ENCODE assay signal across 18 cellular contexts in genomic region chr22:37664249-37665101, GRCh38. TPM values are rescaled to one million over a fixed set of nuclear protein-coding genes. Genes with fewer than 3 reads are reported as not detected.
DNase-seq lines count a peak whose midpoint lies in the region; ATAC-seq, FAIRE-seq and TF ChIP-seq lines count a peak whose summit lies in the region.
"Had no signal": no experiment of that assay in that cellular context is flagged by ENCODE, and none has a peak within 500 bp of the region (broad histone marks: within the 10 kb centered on the region; RNA-seq: fewer than 3 reads in every experiment).

No MANE protein-coding gene starts in this region.

- H4K20me1 ChIP-seq in HepG2 (ENCODE audit: insufficient read depth, low read length) = peaks cover 59% of the 10 kb centered on the region

- TF ChIP-seq CTCF in HepG2 (CRISPR knock-in tag; IDR thresholded peaks at IDR 0.05) = no peak
- TF ChIP-seq CTCF in right lobe of liver (IDR thresholded peaks at IDR 0.05) = no peak
- no peak for TF ChIP-seq CTCF in brain microvascular endothelial cell (IDR thresholded peaks at IDR 0.05; ENCODE audit: low read depth, low read length, missing control alignments)

- H3K4me3 ChIP-seq in HepG2 (replicated peaks in 1 of 3; ENCODE audit: insufficient read depth in 1 of 3, low read depth in 2 of 3, low read length in 3 of 3) = no peak overlapping the region
- H3K4me3 ChIP-seq in right lobe of liver = no peak overlapping the region
- H3K4me3 ChIP-seq in brain microvascular endothelial cell (ENCODE audit: low read depth, low read length) = no peak overlapping the region

- 0 out of 3 replicates have a peak, but pooled peaks have one; percentile 5 for ATAC-seq in HepG2
- ATAC-seq in right lobe of liver = no peak
- no peak for ATAC-seq in HG03565 (IDR thresholded peaks at IDR 0.05; ENCODE audit: unreplicated experiment)
- ATAC-seq in GM21825 (IDR thresholded peaks at IDR 0.05; ENCODE audit: unreplicated experiment) = no peak
- ATAC-seq: foreskin keratinocyte; stimulated activated naive CD8-positive, alpha-beta T cell treated with anti-CD3 and anti-CD28 coated beads, Interleukin-15, Interleukin-2, amounts not matched to agents 100 U/mL and 50 U/mL, for 24 hours had no signal

- H3K4me2 ChIP-seq in HepG2 (ENCODE audit: low read depth, low read length) = no peak overlapping the region
- H3K4me2 ChIP-seq: KMS-11 had no signal

- H3K27ac ChIP-seq in HepG2 (ENCODE audit: extremely low read length, insufficient read depth, low read length) (peak overlapping the region; percentile 30), right lobe of liver (no peak overlapping the region), brain microvascular endothelial cell (no peak overlapping the region)
- H3K27ac ChIP-seq: foreskin keratinocyte, KMS-11 had no signal

- H3K9me3 ChIP-seq in HepG2 (ENCODE audit: low read length) (no peaks in the 10 kb centered on the region), right lobe of liver (no peaks in the 10 kb centered on the region)

- no TSS peak for BruUV-seq in HepG2 (replicated peaks; lab: Mats Ljungman, UMichigan)

- H2AFZ ChIP-seq in HepG2 (ENCODE audit: low read length) = no peak overlapping the region

- H3K27me3 ChIP-seq in HepG2 (ENCODE audit: control insufficient read depth in 1 of 2, insufficient read depth in 2 of 2, low read length in 2 of 2) = no peaks in the 10 kb centered on the region; a peak in 1 of 5 replicates
- no peaks in the 10 kb centered on the region for H3K27me3 ChIP-seq in right lobe of liver
- no peaks in the 10 kb centered on the region for H3K27me3 ChIP-seq in brain microvascular endothelial cell (replicated peaks)
- H3K27me3 ChIP-seq: foreskin keratinocyte had no signal

- WGBS in HepG2 (ENCODE audit: low lambda C conversion rate) = 80% methylated on average over 16 of the region's 16 CpGs
- WGBS in right lobe of liver (ENCODE audit: insufficient coverage, low coverage, low lambda C conversion rate, missing lambda C conversion rate) = 60% methylated on average over 14 of the region's 16 CpGs

- TF ChIP-seq POLR2A in HepG2 (IDR thresholded peaks at IDR 0.05; ENCODE audit: insufficient read depth in 1 of 2, low read depth in 2 of 2, low read length in 2 of 2) = no peak
- TF ChIP-seq POLR2A in right lobe of liver (IDR thresholded peaks at IDR 0.05) = no peak

- H3K36me3 ChIP-seq in HepG2 (replicated peaks in 1 of 2; ENCODE audit: control insufficient read depth in 1 of 2, insufficient read depth in 2 of 2, low read length in 2 of 2) = peaks cover 17 to 29% of the 10 kb centered on the region in 2 experiments
- peaks cover 0 to 18% (median 9%) of the 10 kb centered on the region in 4 donors for H3K36me3 ChIP-seq in right lobe of liver
- peaks cover 10% of the 10 kb centered on the region for H3K36me3 ChIP-seq in brain microvascular endothelial cell (replicated peaks)

- H3K4me1 ChIP-seq in HepG2 (ENCODE audit: insufficient read depth, low read length) (peaks cover 71% of the 10 kb centered on the region), right lobe of liver (peaks cover 0 to 32% (median 16%) of the 10 kb centered on the region in 4 donors)

- POLR2A ChIA-PET in HepG2 (lab: Yijun Ruan, JAX) = interaction anchor here (1.4 to 11.2 kb wide), 4 partner anchors 11 to 27 kb away, joined by 3 to 242 read pairs (median 62); partner anchors contain the start of genes LGALS1 and SH3BP1

- peaks cover 55% of the 10 kb centered on the region for H3K79me2 ChIP-seq in HepG2 (ENCODE audit: insufficient read depth, low read length)

- DNase-seq in HepG2 (ENCODE audit: low spot score) = peak; percentile 62
- no peak for DNase-seq in right lobe of liver
- peak in 41 of 42 donors; percentile 50 to 92 (median 81) for DNase-seq in head of caudate nucleus
- peak in 7 of 10 donors; percentile 60 to 93 (median 76) for DNase-seq in posterior cingulate gyrus
- DNase-seq in urothelium cell line (ENCODE audit: low spot score) = no peak
- DNase-seq in brain microvascular endothelial cell = no peak
- DNase-seq: activated CD4-positive, alpha-beta T cell treated with anti-CD3 and anti-CD28 coated beads, Interleukin-2, amount 50 U/mL, for 48 hours; activated T-cell treated with anti-CD3 and anti-CD28 coated beads, Interleukin-2, amount 50 U/mL, for 24 hours; COR-L47; foreskin keratinocyte; immature natural killer cell; NCI-H1092 treated with DMSO at 0.1 percent for 48 hours; NCI-H2171; stimulated activated naive CD8-positive, alpha-beta T cell treated with anti-CD3 and anti-CD28 coated beads, Interleukin-15, Interleukin-2, amounts not matched to agents 100 U/mL and 50 U/mL, for 24 hours had no signal

- intact Hi-C loops in HepG2 (cut with micrococcal nuclease; ENCODE audit: unreplicated experiment) = no loop called here
- intact Hi-C loops in right lobe of liver (cut with DNase I) = no loop called here
- intact Hi-C loops in head of caudate nucleus (cut with DNase I) = loop anchor here (10.0 kb wide), 1 partner anchor 140 kb away; the partner anchor contains the start of gene GCAT
- intact Hi-C loops in posterior cingulate gyrus (cut with DNase I) = loop anchor here (10.0 kb wide), 1 partner anchor 130 kb away; no protein-coding TSS in a partner anchor

- no peak for FAIRE-seq in HepG2 (lab: Jason Lieb, UNC)
- peak; percentile 69 for FAIRE-seq in urothelium cell line (lab: Jason Lieb, UNC)
- FAIRE-seq: RCC 7860 had no signal

- TF ChIP-seq EP300 in HepG2 (IDR thresholded peaks at IDR 0.05; ENCODE audit: low read depth in 2 of 2, low read length in 2 of 2) = no peak
- TF ChIP-seq EP300 in HepG2 (CRISPR knock-in tag; IDR thresholded peaks at IDR 0.05; ENCODE audit: borderline replicate concordance) = no peak

- no peak for TF ChIP-seq RAD21 in HepG2 (CRISPR knock-in tag; IDR thresholded peaks at IDR 0.05)

- CTCF ChIA-PET in HepG2 (lab: Yijun Ruan, JAX; ENCODE audit: low intra/inter-chr PET ratio, low total read pairs) = no interaction called here

- peak overlapping the region; percentile 23; the same call in 1 of the 2 replicates for H3K9ac ChIP-seq in HepG2 (ENCODE audit: insufficient read depth, low read depth, low read length)
- H3K9ac ChIP-seq: KMS-11 had no signal

- in situ Hi-C loops in HepG2 (cut with HindIII; ENCODE audit: extremely low pct_ligation_motif_present, low pct_unique_long_range_greater_than_20kb) (no loop called here), brain microvascular endothelial cell (cut with HindIII; ENCODE audit: low pct_ligation_motif_present, low sequenced_read_pairs) (no loop called here)

RNA-seq across cellular contexts. Expression of gene PDXP, which starts 6.0 kb away (rescaled TPM):
- total RNA-seq in HepG2 (2016; rRNA removed; fragmentation: Illumina TruSeq; extraction: Trizol) (46.1 and 58.2 TPM in 2 replicates), right lobe of liver (10 to 100 TPM; 15.7 to 63.4 (median 34.4) TPM)
- total RNA-seq in HepG2 (2016; cell fraction: cytosol; rRNA removed; fragmentation: Illumina TruSeq; extraction: Trizol; ENCODE audit: low read depth) = 62.9 and 64.6 TPM in 2 replicates
- total RNA-seq in HepG2 (2016; cell fraction: insoluble cytoplasmic fraction; rRNA removed; fragmentation: Illumina TruSeq; extraction: Trizol) = 45.3 and 56.4 TPM in 2 replicates
- total RNA-seq in HepG2 (2016; cell fraction: membrane; rRNA removed; fragmentation: Illumina TruSeq; extraction: Trizol) = 118 and 121 TPM in 2 replicates
- 25.4 and 29.3 TPM in 2 replicates for total RNA-seq in HepG2 (2016; cell fraction: nucleus; rRNA removed; fragmentation: Illumina TruSeq; extraction: Trizol)
- 70.6 and 85.3 TPM in 2 replicates for polyA plus RNA-seq in HepG2 (2011; rRNA removed)
- 84.8 and 95.4 TPM in 2 replicates for polyA plus RNA-seq in HepG2 (2011; cell fraction: cytosol; rRNA removed)
- polyA plus RNA-seq in HepG2 (2011; cell fraction: nucleus; rRNA removed) = 35.1 and 40.0 TPM in 2 replicates
- polyA plus RNA-seq in HepG2 (2012) = 56.1 and 70.1 TPM in 2 replicates
- polyA plus RNA-seq in HepG2 (2016; cell fraction: cytosol; fragmentation: Illumina TruSeq; extraction: Trizol; ENCODE audit: low read depth) = 91.9 and 92.3 TPM in 2 replicates
- 62.2 and 67.0 TPM in 2 replicates for polyA plus RNA-seq in HepG2 (2016; cell fraction: insoluble cytoplasmic fraction; fragmentation: Illumina TruSeq; extraction: Trizol; ENCODE audit: low read depth)
- 136 and 141 TPM in 2 replicates for polyA plus RNA-seq in HepG2 (2016; cell fraction: membrane; fragmentation: Illumina TruSeq; extraction: Trizol; ENCODE audit: low read depth)
- 55.6 and 56.4 TPM in 2 replicates for polyA plus RNA-seq in HepG2 (2016; cell fraction: nucleus; fragmentation: Illumina TruSeq; extraction: Trizol; ENCODE audit: insufficient read depth, low read depth)
- polyA minus RNA-seq in HepG2 (2011; rRNA and poly(A)+ RNA removed; ENCODE audit: low replicate concordance) = 51.1 and 129 TPM in 2 replicates
- 45.3 and 51.1 TPM in 2 replicates for polyA minus RNA-seq in HepG2 (2011; cell fraction: cytosol; rRNA and poly(A)+ RNA removed)
- 11.2 and 19.6 TPM in 2 replicates for polyA minus RNA-seq in HepG2 (2011; cell fraction: nucleus; rRNA and poly(A)+ RNA removed)

RNA-seq across cellular contexts. Expression of gene LGALS1, which starts 11.0 kb away (rescaled TPM):
- total RNA-seq in HepG2 (2016; rRNA removed; fragmentation: Illumina TruSeq; extraction: Trizol) (103 and 124 TPM in 2 replicates), right lobe of liver (100 to 1,000 TPM in 4 of 6 experiments, 10 to 100 TPM in 2; 34.7 to 267 (median 141) TPM)
- 57.9 and 62.2 TPM in 2 replicates for total RNA-seq in HepG2 (2016; cell fraction: cytosol; rRNA removed; fragmentation: Illumina TruSeq; extraction: Trizol; ENCODE audit: low read depth)
- total RNA-seq in HepG2 (2016; cell fraction: insoluble cytoplasmic fraction; rRNA removed; fragmentation: Illumina TruSeq; extraction: Trizol) = 112 and 139 TPM in 2 replicates
- total RNA-seq in HepG2 (2016; cell fraction: membrane; rRNA removed; fragmentation: Illumina TruSeq; extraction: Trizol) = 82.6 and 91.4 TPM in 2 replicates
- total RNA-seq in HepG2 (2016; cell fraction: nucleus; rRNA removed; fragmentation: Illumina TruSeq; extraction: Trizol) = 41.9 and 43.3 TPM in 2 replicates
- polyA plus RNA-seq in HepG2 (2011; rRNA removed) = 858 and 969 TPM in 2 replicates
- polyA plus RNA-seq in HepG2 (2011; cell fraction: cytosol; rRNA removed) = 832 and 1,201 TPM in 2 replicates
- 345 and 371 TPM in 2 replicates for polyA plus RNA-seq in HepG2 (2011; cell fraction: nucleus; rRNA removed)
- 159 and 278 TPM in 2 replicates for polyA plus RNA-seq in HepG2 (2012)
- 67.7 and 71.5 TPM in 2 replicates for polyA plus RNA-seq in HepG2 (2016; cell fraction: cytosol; fragmentation: Illumina TruSeq; extraction: Trizol; ENCODE audit: low read depth)
- 127 and 134 TPM in 2 replicates for polyA plus RNA-seq in HepG2 (2016; cell fraction: insoluble cytoplasmic fraction; fragmentation: Illumina TruSeq; extraction: Trizol; ENCODE audit: low read depth)
- 86.0 and 88.7 TPM in 2 replicates for polyA plus RNA-seq in HepG2 (2016; cell fraction: membrane; fragmentation: Illumina TruSeq; extraction: Trizol; ENCODE audit: low read depth)
- 73.5 and 82.4 TPM in 2 replicates for polyA plus RNA-seq in HepG2 (2016; cell fraction: nucleus; fragmentation: Illumina TruSeq; extraction: Trizol; ENCODE audit: insufficient read depth, low read depth)
- 698 and 901 TPM in 2 replicates for polyA minus RNA-seq in HepG2 (2011; rRNA and poly(A)+ RNA removed; ENCODE audit: low replicate concordance)
- polyA minus RNA-seq in HepG2 (2011; cell fraction: cytosol; rRNA and poly(A)+ RNA removed) = 108 and 111 TPM in 2 replicates
- polyA minus RNA-seq in HepG2 (2011; cell fraction: nucleus; rRNA and poly(A)+ RNA removed) = 36.1 and 40.8 TPM in 2 replicates

RNA-seq across cellular contexts. Expression of gene NOL12, which starts 21.7 kb away (rescaled TPM):
- total RNA-seq in HepG2 (2016; rRNA removed; fragmentation: Illumina TruSeq; extraction: Trizol) (27.5 and 31.4 TPM in 2 replicates), right lobe of liver (10 to 100 TPM in 2 of 6 experiments, 1 to 10 TPM in 4; 8.4 to 16.1 (median 9.4) TPM)
- total RNA-seq in HepG2 (2016; cell fraction: cytosol; rRNA removed; fragmentation: Illumina TruSeq; extraction: Trizol; ENCODE audit: low read depth) = 16.8 and 19.1 TPM in 2 replicates
- 32.5 and 33.9 TPM in 2 replicates for total RNA-seq in HepG2 (2016; cell fraction: insoluble cytoplasmic fraction; rRNA removed; fragmentation: Illumina TruSeq; extraction: Trizol)
- total RNA-seq in HepG2 (2016; cell fraction: membrane; rRNA removed; fragmentation: Illumina TruSeq; extraction: Trizol) = 15.1 and 15.8 TPM in 2 replicates
- 16.0 and 18.3 TPM in 2 replicates for total RNA-seq in HepG2 (2016; cell fraction: nucleus; rRNA removed; fragmentation: Illumina TruSeq; extraction: Trizol)
- 11.8 and 14.3 TPM in 2 replicates for polyA plus RNA-seq in HepG2 (2011; rRNA removed)
- 10.6 and 13.4 TPM in 2 replicates for polyA plus RNA-seq in HepG2 (2011; cell fraction: cytosol; rRNA removed)
- polyA plus RNA-seq in HepG2 (2011; cell fraction: nucleus; rRNA removed) = 22.9 and 24.1 TPM in 2 replicates
- polyA plus RNA-seq in HepG2 (2012) = 7.3 and 8.5 TPM in 2 replicates
- polyA plus RNA-seq in HepG2 (2016; cell fraction: cytosol; fragmentation: Illumina TruSeq; extraction: Trizol; ENCODE audit: low read depth) = 11.0 and 12.6 TPM in 2 replicates
- 33.1 and 34.7 TPM in 2 replicates for polyA plus RNA-seq in HepG2 (2016; cell fraction: insoluble cytoplasmic fraction; fragmentation: Illumina TruSeq; extraction: Trizol; ENCODE audit: low read depth)
- 11.4 and 13.2 TPM in 2 replicates for polyA plus RNA-seq in HepG2 (2016; cell fraction: membrane; fragmentation: Illumina TruSeq; extraction: Trizol; ENCODE audit: low read depth)
- polyA plus RNA-seq in HepG2 (2016; cell fraction: nucleus; fragmentation: Illumina TruSeq; extraction: Trizol; ENCODE audit: insufficient read depth, low read depth) = 32.5 and 32.7 TPM in 2 replicates
- 17.5 and 18.0 TPM in 2 replicates for polyA minus RNA-seq in HepG2 (2011; rRNA and poly(A)+ RNA removed; ENCODE audit: low replicate concordance)
- 6.7 and 8.4 TPM in 2 replicates for polyA minus RNA-seq in HepG2 (2011; cell fraction: cytosol; rRNA and poly(A)+ RNA removed)
- 18.2 and 19.4 TPM in 2 replicates for polyA minus RNA-seq in HepG2 (2011; cell fraction: nucleus; rRNA and poly(A)+ RNA removed)

RNA-seq across cellular contexts. Expression of gene SH3BP1, which starts 25.0 kb away (rescaled TPM):
- total RNA-seq in HepG2 (2016; rRNA removed; fragmentation: Illumina TruSeq; extraction: Trizol) (8.4 and 9.4 TPM in 2 replicates), right lobe of liver (1 to 10 TPM; 1.6 to 4.8 (median 2.8) TPM)
- 5.6 and 6.0 TPM in 2 replicates for total RNA-seq in HepG2 (2016; cell fraction: cytosol; rRNA removed; fragmentation: Illumina TruSeq; extraction: Trizol; ENCODE audit: low read depth)
- total RNA-seq in HepG2 (2016; cell fraction: insoluble cytoplasmic fraction; rRNA removed; fragmentation: Illumina TruSeq; extraction: Trizol) = 6.3 and 8.5 TPM in 2 replicates
- 9.2 and 11.0 TPM in 2 replicates for total RNA-seq in HepG2 (2016; cell fraction: membrane; rRNA removed; fragmentation: Illumina TruSeq; extraction: Trizol)
- 6.6 and 9.5 TPM in 2 replicates for total RNA-seq in HepG2 (2016; cell fraction: nucleus; rRNA removed; fragmentation: Illumina TruSeq; extraction: Trizol)
- polyA plus RNA-seq in HepG2 (2011; rRNA removed) = 15.7 and 18.5 TPM in 2 replicates
- 7.3 and 12.2 TPM in 2 replicates for polyA plus RNA-seq in HepG2 (2011; cell fraction: cytosol; rRNA removed)
- polyA plus RNA-seq in HepG2 (2011; cell fraction: nucleus; rRNA removed) = 56.4 and 86.5 TPM in 2 replicates
- polyA plus RNA-seq in HepG2 (2012) = 23.6 and 27.1 TPM in 2 replicates
- polyA plus RNA-seq in HepG2 (2016; cell fraction: cytosol; fragmentation: Illumina TruSeq; extraction: Trizol; ENCODE audit: low read depth) = 7.5 and 7.7 TPM in 2 replicates
- polyA plus RNA-seq in HepG2 (2016; cell fraction: insoluble cytoplasmic fraction; fragmentation: Illumina TruSeq; extraction: Trizol; ENCODE audit: low read depth) = 11.5 and 13.3 TPM in 2 replicates
- 12.3 and 13.5 TPM in 2 replicates for polyA plus RNA-seq in HepG2 (2016; cell fraction: membrane; fragmentation: Illumina TruSeq; extraction: Trizol; ENCODE audit: low read depth)
- 17.9 and 27.8 TPM in 2 replicates for polyA plus RNA-seq in HepG2 (2016; cell fraction: nucleus; fragmentation: Illumina TruSeq; extraction: Trizol; ENCODE audit: insufficient read depth, low read depth)
- 1.6 and 9.8 TPM in 2 replicates for polyA minus RNA-seq in HepG2 (2011; rRNA and poly(A)+ RNA removed; ENCODE audit: low replicate concordance)
- 6.4 and 9.8 TPM in 2 replicates for polyA minus RNA-seq in HepG2 (2011; cell fraction: cytosol; rRNA and poly(A)+ RNA removed)
- polyA minus RNA-seq in HepG2 (2011; cell fraction: nucleus; rRNA and poly(A)+ RNA removed) = 7.9 and 15.4 TPM in 2 replicates

RNA-seq across cellular contexts. Expression of gene TRIOBP, which starts 32.4 kb away (rescaled TPM):
- total RNA-seq in HepG2 (2016; rRNA removed; fragmentation: Illumina TruSeq; extraction: Trizol) (11.3 and 15.4 TPM in 2 replicates), right lobe of liver (10 to 100 TPM; 11.7 to 22.8 (median 20.7) TPM)
- total RNA-seq in HepG2 (2016; cell fraction: cytosol; rRNA removed; fragmentation: Illumina TruSeq; extraction: Trizol; ENCODE audit: low read depth) = 7.1 and 8.1 TPM in 2 replicates
- 10.9 and 14.5 TPM in 2 replicates for total RNA-seq in HepG2 (2016; cell fraction: insoluble cytoplasmic fraction; rRNA removed; fragmentation: Illumina TruSeq; extraction: Trizol)
- total RNA-seq in HepG2 (2016; cell fraction: membrane; rRNA removed; fragmentation: Illumina TruSeq; extraction: Trizol) = 15.0 and 16.4 TPM in 2 replicates
- 12.3 and 18.6 TPM in 2 replicates for total RNA-seq in HepG2 (2016; cell fraction: nucleus; rRNA removed; fragmentation: Illumina TruSeq; extraction: Trizol)
- 6.1 and 10.1 TPM in 2 replicates for polyA plus RNA-seq in HepG2 (2011; rRNA removed)
- 5.6 and 8.0 TPM in 2 replicates for polyA plus RNA-seq in HepG2 (2011; cell fraction: cytosol; rRNA removed)
- 19.7 and 19.9 TPM in 2 replicates for polyA plus RNA-seq in HepG2 (2011; cell fraction: nucleus; rRNA removed)
- 7.0 TPM in 2 replicates for polyA plus RNA-seq in HepG2 (2012)
- 7.6 and 8.0 TPM in 2 replicates for polyA plus RNA-seq in HepG2 (2016; cell fraction: cytosol; fragmentation: Illumina TruSeq; extraction: Trizol; ENCODE audit: low read depth)
- 12.7 and 16.2 TPM in 2 replicates for polyA plus RNA-seq in HepG2 (2016; cell fraction: insoluble cytoplasmic fraction; fragmentation: Illumina TruSeq; extraction: Trizol; ENCODE audit: low read depth)
- polyA plus RNA-seq in HepG2 (2016; cell fraction: membrane; fragmentation: Illumina TruSeq; extraction: Trizol; ENCODE audit: low read depth) = 12.7 and 14.1 TPM in 2 replicates
- 21.7 and 21.8 TPM in 2 replicates for polyA plus RNA-seq in HepG2 (2016; cell fraction: nucleus; fragmentation: Illumina TruSeq; extraction: Trizol; ENCODE audit: insufficient read depth, low read depth)
- polyA minus RNA-seq in HepG2 (2011; rRNA and poly(A)+ RNA removed; ENCODE audit: low replicate concordance) = 23.8 and 48.7 TPM in 2 replicates
- polyA minus RNA-seq in HepG2 (2011; cell fraction: cytosol; rRNA and poly(A)+ RNA removed) = 4.7 and 7.0 TPM in 2 replicates
- 13.6 and 16.2 TPM in 2 replicates for polyA minus RNA-seq in HepG2 (2011; cell fraction: nucleus; rRNA and poly(A)+ RNA removed)

Comparison
In these comparisons a context has a peak if more than half of its experiments do, and no peak if none do; other contexts are left out.
1. DNase-seq: peak in HepG2 (single experiment), head of caudate nucleus (41 of 42) and posterior cingulate gyrus (7 of 10); none in right lobe of liver (0 of 3), urothelium cell line (single experiment) and brain microvascular endothelial cell (single experiment).
2. intact Hi-C loops: an anchor here in head of caudate nucleus (10.0 kb wide) and posterior cingulate gyrus (10.0 kb wide); none called in HepG2 and right lobe of liver.